23 cellular contexts compared by ENCODE assay signal in the genomic region with DNA sequence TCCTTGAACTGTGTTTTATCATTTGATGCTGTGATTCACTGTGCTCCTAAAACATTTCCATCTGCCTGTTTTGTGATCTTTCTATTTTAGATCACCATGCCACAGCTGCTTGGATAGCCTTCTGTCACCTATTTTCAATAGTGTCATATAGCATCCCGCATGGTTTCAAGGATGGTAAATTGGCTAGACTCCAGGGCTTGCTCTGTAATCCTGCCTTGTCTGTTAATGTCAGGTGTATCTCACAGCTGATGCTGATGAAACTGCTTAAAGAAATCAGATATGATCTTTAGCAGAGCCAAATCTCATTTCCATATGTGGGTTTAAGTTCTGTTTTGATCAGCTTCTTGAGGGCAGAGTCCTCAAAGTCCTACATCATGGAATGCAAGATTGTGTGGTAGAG.
A peak's percentile ranks its signal among the peaks of the same experiment; 100 is the strongest.
DNase-seq lines count a peak whose midpoint lies in the region; FAIRE-seq and TF ChIP-seq lines count a peak whose summit lies in the region.
"Had no signal": no experiment of that assay in that cellular context is flagged by ENCODE, and none has a peak within 500 bp of the region (broad histone marks: within the 10 kb centered on the region; RNA-seq: fewer than 3 reads in every experiment).

No MANE protein-coding gene starts in this region.

- FAIRE-seq in GM19239 (lab: Jason Lieb, UNC): peak; percentile 80
- FAIRE-seq: astrocyte had no signal

- POLR2A ChIA-PET in MCF 10A (lab: Yijun Ruan, JAX): interaction anchor here (0.7 kb wide), 1 partner anchor 801 kb away, joined by 3 read pairs; no protein-coding TSS in a partner anchor

- no peaks in the 10 kb centered on the region for H3K9me3 Mint-ChIP-seq in MCF 10A (ENCODE audit: unreplicated experiment)
- H3K9me3 Mint-ChIP-seq: activated naive CD8-positive, alpha-beta T cell treated with anti-CD3 and anti-CD28 coated beads for 36 hours; activated T-helper 1 cell treated with anti-CD3 and anti-CD28 coated beads, Interleukin-12 subunit alpha, Interleukin-12 subunit beta, Interleukin-2, Interleukin-4 antibody, amounts not matched to agents 30 ng/mL and 10 ng/mL and 1 ng/mL, durations not matched to agents 14 hours and 24 hours and 36 hours; CD8-positive, alpha-beta T cell; T-helper 1 cell treated with Interleukin-12 subunit alpha and Interleukin-12 subunit beta and Interleukin-4 antibody, amounts not matched to agents 30 μg/mL and 1 μg/mL, for 36 hours had no signal

- no peak overlapping the region for H3K4me3 Mint-ChIP-seq in MCF 10A (ENCODE audit: unreplicated experiment)
- H3K4me3 Mint-ChIP-seq: activated CD8-positive, alpha-beta memory T cell treated with anti-CD3 and anti-CD28 coated beads, Interleukin-2, amount 10 ng/mL, durations not matched to agents 7 days and 5 days; activated naive CD8-positive, alpha-beta T cell treated with anti-CD3 and anti-CD28 coated beads for 36 hours; activated T-helper 1 cell treated with anti-CD3 and anti-CD28 coated beads, Interleukin-12 subunit alpha, Interleukin-12 subunit beta, Interleukin-2, Interleukin-4 antibody, amounts not matched to agents 30 ng/mL and 10 ng/mL and 1 ng/mL, durations not matched to agents 14 hours and 24 hours and 36 hours; CD8-positive, alpha-beta T cell; central memory CD8-positive, alpha-beta T cell; T-helper 1 cell treated with Interleukin-12 subunit alpha and Interleukin-12 subunit beta and Interleukin-4 antibody, amounts not matched to agents 30 μg/mL and 1 μg/mL, for 36 hours had no signal

- no peak for DNase-seq in GM19239 (ENCODE audit: insufficient read length, low spot score)
- peak; percentile 38 for DNase-seq in NCI-H128 (lab: John Stamatoyannopoulos, UW; ENCODE audit: unreplicated experiment)
- peak; percentile 87 to 98 for DNase-seq in NCI-H524 (lab: John Stamatoyannopoulos, UW)
- DNase-seq in cerebellar cortex (ENCODE audit: low spot score): peak; percentile 69
- DNase-seq in DMS79 (lab: John Stamatoyannopoulos, UW): no peak
- no peak for DNase-seq in MCF 10A (ENCODE audit: unreplicated experiment)
- no peak for DNase-seq in LoVo (ENCODE audit: low spot score)
- DNase-seq: activated CD4-positive, alpha-beta T cell treated with anti-CD3 and anti-CD28 coated beads for 48 hours; activated CD8-positive, alpha-beta memory T cell treated with anti-CD3 and anti-CD28 coated beads, Interleukin-2, amount 10 ng/mL, durations not matched to agents 7 days and 5 days; activated naive CD8-positive, alpha-beta T cell treated with anti-CD3 and anti-CD28 coated beads for 36 hours; CD8-positive, alpha-beta T cell; EL; heart left ventricle; left cardiac atrium; mesenchymal stem cell; NCI-H187; Peyer's patch; stimulated activated CD4-positive, alpha-beta T cell treated with anti-CD3 and anti-CD28 coated beads, Interleukin-4, amount 100 ng/mL, for 1 hour; stimulated activated naive CD4-positive, alpha-beta T cell had no signal

- CTCF ChIA-PET in MCF 10A (lab: Yijun Ruan, JAX): interaction anchor here (0.6 kb wide), 1 partner anchor 56 kb away, joined by 3 read pairs; no protein-coding TSS in a partner anchor

- no peaks in the 10 kb centered on the region for H3K27me3 Mint-ChIP-seq in MCF 10A (ENCODE audit: insufficient read depth, unreplicated experiment)
- H3K27me3 Mint-ChIP-seq: activated CD8-positive, alpha-beta memory T cell treated with anti-CD3 and anti-CD28 coated beads, Interleukin-2, amount 10 ng/mL, durations not matched to agents 7 days and 5 days; activated naive CD8-positive, alpha-beta T cell treated with anti-CD3 and anti-CD28 coated beads for 36 hours had no signal

- intact Hi-C loops in MCF 10A (cut with micrococcal nuclease): no loop called here

- H3K27ac Mint-ChIP-seq in MCF 10A (ENCODE audit: low read depth, unreplicated experiment): no peak overlapping the region
- H3K27ac Mint-ChIP-seq: activated CD8-positive, alpha-beta memory T cell treated with anti-CD3 and anti-CD28 coated beads, Interleukin-2, amount 10 ng/mL, durations not matched to agents 7 days and 5 days; activated naive CD8-positive, alpha-beta T cell treated with anti-CD3 and anti-CD28 coated beads for 36 hours; activated T-helper 1 cell treated with anti-CD3 and anti-CD28 coated beads, Interleukin-12 subunit alpha, Interleukin-12 subunit beta, Interleukin-2, Interleukin-4 antibody, amounts not matched to agents 30 ng/mL and 10 ng/mL and 1 ng/mL, durations not matched to agents 14 hours and 24 hours and 36 hours; CD8-positive, alpha-beta T cell; T-helper 1 cell treated with Interleukin-12 subunit alpha and Interleukin-12 subunit beta and Interleukin-4 antibody, amounts not matched to agents 30 μg/mL and 1 μg/mL, for 36 hours had no signal

- no peaks in the 10 kb centered on the region for H3K36me3 Mint-ChIP-seq in MCF 10A (ENCODE audit: insufficient read depth, unreplicated experiment)
- H3K36me3 Mint-ChIP-seq: activated CD8-positive, alpha-beta memory T cell treated with anti-CD3 and anti-CD28 coated beads, Interleukin-2, amount 10 ng/mL, durations not matched to agents 7 days and 5 days; CD8-positive, alpha-beta T cell had no signal

- BruUV-seq in MCF 10A (replicated peaks; lab: Mats Ljungman, UMichigan): no TSS peak

- TF ChIP-seq CTCF in MCF 10A (IDR thresholded peaks at IDR 0.05; ENCODE audit: unreplicated experiment): no peak

- H3K4me1 Mint-ChIP-seq in MCF 10A (ENCODE audit: insufficient read depth, unreplicated experiment): no peaks in the 10 kb centered on the region
- H3K4me1 Mint-ChIP-seq: activated CD8-positive, alpha-beta memory T cell treated with anti-CD3 and anti-CD28 coated beads, Interleukin-2, amount 10 ng/mL, durations not matched to agents 7 days and 5 days; central memory CD8-positive, alpha-beta T cell had no signal

Comparison
In these comparisons a context has a peak if more than half of its experiments do, and no peak if none do; other contexts are left out.
1. DNase-seq: peak in NCI-H128 (single experiment), NCI-H524 (2 of 2) and cerebellar cortex (single experiment); none in GM19239 (single experiment), DMS79 (single experiment), MCF 10A (single experiment) and LoVo (single experiment).